10 cellular contexts compared by ENCODE assay signal in genomic region chr1:21818661-21819060, GRCh38. TPM values are rescaled to one million over a fixed set of nuclear protein-coding genes. Genes with fewer than 3 reads are reported as not detected.
DNase-seq lines count a peak whose midpoint lies in the region; ATAC-seq and TF ChIP-seq lines count a peak whose summit lies in the region.
"Had no signal": no experiment of that assay in that cellular context is flagged by ENCODE, and none has a peak within 500 bp of the region (broad histone marks: within the 10 kb centered on the region; RNA-seq: fewer than 3 reads in every experiment).

No MANE protein-coding gene starts in this region.

- TF ChIP-seq POLR2A in sigmoid colon (IDR thresholded peaks at IDR 0.05) = no peak

- H3K4me1 ChIP-seq in SJCRH30 = peaks cover 20% of the 10 kb centered on the region
- H3K4me1 ChIP-seq in sigmoid colon = peaks cover 0 to 12% (median 10%) of the 10 kb centered on the region in 4 donors

- H3K36me3 ChIP-seq in SJCRH30 (peaks cover 39% of the 10 kb centered on the region), sigmoid colon (peaks cover 9 to 34% (median 29%) of the 10 kb centered on the region in 4 donors)

- peaks cover 35% of the 10 kb centered on the region for H3K4me1 Mint-ChIP-seq in CD14-positive monocyte

- no peak for TF ChIP-seq CTCF in sigmoid colon (IDR thresholded peaks at IDR 0.05)
- TF ChIP-seq CTCF in CD14-positive monocyte (IDR thresholded peaks at IDR 0.05) = no peak

- peaks cover 2 to 10% (median 6%) of the 10 kb centered on the region in 3 donors for H3K27me3 Mint-ChIP-seq in CD14-positive monocyte (ENCODE audit: low read depth in 3 of 3)

- no peaks in the 10 kb centered on the region for H3K9me3 Mint-ChIP-seq in CD14-positive monocyte

- 0 out of 2 replicates have a peak, but pooled peaks cover 2% of the 10 kb centered on the region for H3K9me3 ChIP-seq in SJCRH30 (replicated peaks)
- no peaks in the 10 kb centered on the region for H3K9me3 ChIP-seq in sigmoid colon

- H3K36me3 Mint-ChIP-seq in CD14-positive monocyte = peaks cover 0 to 3% of the 10 kb centered on the region in 2 donors

- H3K27me3 ChIP-seq in SJCRH30 (no peaks in the 10 kb centered on the region), sigmoid colon (peaks cover 0 to 12% (median 10%) of the 10 kb centered on the region in 3 donors)

- H3K27ac Mint-ChIP-seq in CD14-positive monocyte = no peak overlapping the region

- peak overlapping the region in 1 of 2 donors; percentile 71 for H3K4me3 Mint-ChIP-seq in CD14-positive monocyte

- intact Hi-C loops in sigmoid colon (cut with DNase I) (no loop called here), CD14-positive monocyte (cut with micrococcal nuclease) (loop anchor here (5.0 to 10.0 kb wide), 3 partner anchors 36 to 119 kb away; partner anchors contain the start of genes HSPG2 (in 2 of the 2) and USP48 (in 1 of the 2))

- WGBS in sigmoid colon, 2 donors = 11 to 25% methylated on average over 10 of the region's 10 CpGs

- no peak for ATAC-seq in activated CD4-positive, CD25-positive, alpha-beta regulatory T cell treated with anti-CD3 and anti-CD28 coated beads, Interleukin-2, amount 50 U/mL, for 24 hours

- DNase-seq in activated CD4-positive, CD25-positive, alpha-beta regulatory T cell (lab: John Stamatoyannopoulos, UW) = peak in 3 of 4 experiments; percentile 5 to 18 (median 10)
- peak; percentile 46 to 69 for DNase-seq in SJCRH30
- DNase-seq in central memory CD4-positive, alpha-beta T cell = peak; percentile 29
- no peak for DNase-seq in sigmoid colon
- no peak for DNase-seq in SHP77 treated with DMSO at 0.1 percent for 48 hours (lab: John Stamatoyannopoulos, UW)
- no peak for DNase-seq in NCI-H1417 treated with DMSO at 0.1 percent for 48 hours (lab: John Stamatoyannopoulos, UW)
- no peak for DNase-seq in CD14-positive monocyte (ENCODE audit: low spot score)

- no peak overlapping the region for H3K4me3 ChIP-seq in SJCRH30
- H3K4me3 ChIP-seq in sigmoid colon = no peak overlapping the region

- no peak for TF ChIP-seq EP300 in sigmoid colon (IDR thresholded peaks at IDR 0.05)

- H3K27ac ChIP-seq in SJCRH30 (no peak overlapping the region), sigmoid colon (peak overlapping the region in 3 of 4 donors; percentile 14 to 46 (median 39))
- H3K27ac ChIP-seq: C4-2B had no signal

RNA-seq across cellular contexts. Expression of gene LDLRAD2, which starts 6.6 kb away (rescaled TPM):
- total RNA-seq in SJCRH30 (2014; rRNA removed; shearing (Covaris generic)) = 0.04 TPM in 1 of 2 replicates, not detected in the other
- 1 to 10 TPM in 1 of 4 donors, under 1 TPM in 1, not detected in 2; under 0.01 to 1.4 TPM for total RNA-seq in sigmoid colon
- 1 to 10 TPM in 1 of 3 donors, under 1 TPM in 2; under 0.01 to 1.1 (median 0.23) TPM for polyA plus RNA-seq in sigmoid colon
- polyA plus RNA-seq in CD14-positive monocyte = not detected
- total RNA-seq: RPMI7951 had no signal

RNA-seq across cellular contexts. Expression of gene USP48, which starts 35.7 kb away (rescaled TPM):
- 51.4 and 60.9 TPM in 2 replicates for total RNA-seq in SJCRH30 (2014; rRNA removed; shearing (Covaris generic))
- 10 to 100 TPM; 47.1 to 77.0 (median 50.5) TPM for total RNA-seq in sigmoid colon
- polyA plus RNA-seq in sigmoid colon = 10 to 100 TPM; 12.6 to 22.2 (median 16.0) TPM
- polyA plus RNA-seq in CD14-positive monocyte = 10 to 100 TPM; 26.5 to 40.2 TPM

Comparison
In these comparisons a context has a peak if more than half of its experiments do, and no peak if none do; other contexts are left out.
1. DNase-seq: peak in activated CD4-positive, CD25-positive, alpha-beta regulatory T cell (3 of 4), SJCRH30 (2 of 2) and central memory CD4-positive, alpha-beta T cell (single experiment); none in sigmoid colon (single experiment), SHP77 treated with DMSO at 0.1 percent for 48 hours (single experiment), NCI-H1417 treated with DMSO at 0.1 percent for 48 hours (single experiment) and CD14-positive monocyte (single experiment).